Comparison of ENCODE assay signal across 8 cellular contexts in genomic region chr1:151510614-151510956, GRCh38. TPM values are rescaled to one million over a fixed set of nuclear protein-coding genes. Genes with fewer than 3 reads are reported as not detected.
A peak's percentile ranks its signal among the peaks of the same experiment; 100 is the strongest.
DNase-seq lines count a peak whose midpoint lies in the region; ATAC-seq, FAIRE-seq and TF ChIP-seq lines count a peak whose summit lies in the region.

No MANE protein-coding gene starts in this region.

- no TSS peak for BruUV-seq in HepG2 (replicated peaks; lab: Mats Ljungman, UMichigan)

- TF ChIP-seq CTCF in HepG2 (CRISPR knock-in tag; IDR thresholded peaks at IDR 0.05) (no peak), testis (IDR thresholded peaks at IDR 0.05) (no peak)

- H3K4me3 ChIP-seq in adipocyte (ENCODE audit: low read length), result peak overlapping the region; percentile 74
- H3K4me3 ChIP-seq in HepG2 (replicated peaks in 1 of 3; ENCODE audit: insufficient read depth in 1 of 3, low read depth in 2 of 3, low read length in 3 of 3), result peak overlapping the region; percentile 66 to 80 (median 71)
- peak overlapping the region; percentile 62 to 68 for H3K4me3 ChIP-seq in testis

- H4K20me1 ChIP-seq in HepG2 (ENCODE audit: insufficient read depth, low read length), result no peaks in the 10 kb centered on the region

- H3K36me3 ChIP-seq in adipocyte (ENCODE audit: control insufficient read depth, insufficient read depth, low read length, severe bottlenecking) (no peaks in the 10 kb centered on the region), HepG2 (replicated peaks in 1 of 2; ENCODE audit: control insufficient read depth in 1 of 2, insufficient read depth in 2 of 2, low read length in 2 of 2) (no peaks in the 10 kb centered on the region), testis (ENCODE audit: low read depth, missing control alignments) (no peaks in the 10 kb centered on the region)

- POLR2A ChIA-PET in activated CD4-positive, alpha-beta T cell treated with anti-CD3 and anti-CD28 coated beads for 36 hours (lab: Charles Lee), result interaction anchor here (0.9 to 1.0 kb wide), 2 partner anchors 16 to 66 kb away, joined by 3 read pairs; no protein-coding TSS in a partner anchor
- POLR2A ChIA-PET in HepG2 (lab: Yijun Ruan, JAX), result interaction anchor here (0.9 to 2.1 kb wide), 7 partner anchors 10 to 399 kb away, joined by 3 to 13 read pairs (median 5); partner anchors contain the start of genes POGZ, THEM4, TUFT1 and VPS72

- no peaks in the 10 kb centered on the region for H3K9me3 Mint-ChIP-seq in activated CD4-positive, alpha-beta T cell treated with anti-CD3 and anti-CD28 coated beads for 36 hours (ENCODE audit: low read depth)

- peak overlapping the region; percentile 47 for H3K27ac Mint-ChIP-seq in activated CD4-positive, alpha-beta T cell treated with anti-CD3 and anti-CD28 coated beads for 36 hours

- peak overlapping the region; percentile 80 for H3K4me3 Mint-ChIP-seq in activated CD4-positive, alpha-beta T cell treated with anti-CD3 and anti-CD28 coated beads for 36 hours

- H3K4me2 ChIP-seq in HepG2 (ENCODE audit: low read depth, low read length), result peak overlapping the region; percentile 91

- WGBS in HepG2 (ENCODE audit: low lambda C conversion rate), result 3% methylated on average over 10 of the region's 10 CpGs
- WGBS in testis, 2 donors, result 2 to 5% methylated on average over 10 of the region's 10 CpGs

- peaks cover 23% of the 10 kb centered on the region for H3K4me1 Mint-ChIP-seq in activated CD4-positive, alpha-beta T cell treated with anti-CD3 and anti-CD28 coated beads for 36 hours

- no peak for TF ChIP-seq POLR2A in HepG2 (IDR thresholded peaks at IDR 0.05; ENCODE audit: insufficient read depth in 1 of 2, low read depth in 2 of 2, low read length in 2 of 2)
- no peak for TF ChIP-seq POLR2A in testis (IDR thresholded peaks at IDR 0.05)

- no peak for FAIRE-seq in HepG2 (lab: Jason Lieb, UNC)

- no peaks in the 10 kb centered on the region for H3K36me3 Mint-ChIP-seq in activated CD4-positive, alpha-beta T cell treated with anti-CD3 and anti-CD28 coated beads for 36 hours (ENCODE audit: low read depth)

- TF ChIP-seq EP300 in HepG2 (IDR thresholded peaks at IDR 0.05; ENCODE audit: low read depth in 2 of 2, low read length in 2 of 2) (no peak), HepG2 (CRISPR knock-in tag; IDR thresholded peaks at IDR 0.05; ENCODE audit: borderline replicate concordance) (no peak)

- H3K9ac ChIP-seq in adipocyte (ENCODE audit: low read length) (no peak overlapping the region), HepG2 (ENCODE audit: insufficient read depth, low read depth, low read length) (0 out of 2 replicates have a peak overlapping the region, but pooled peaks have one; percentile 21)

- in situ Hi-C loops in HepG2 (cut with HindIII; ENCODE audit: extremely low pct_ligation_motif_present, low pct_unique_long_range_greater_than_20kb), result no loop called here

- CTCF ChIA-PET in activated CD4-positive, alpha-beta T cell treated with anti-CD3 and anti-CD28 coated beads for 36 hours (lab: Charles Lee), result interaction anchor here (0.6 to 2.2 kb wide), 11 partner anchors 10 to 224 kb away, joined by 3 to 7 read pairs (median 3); partner anchors contain the start of gene TUFT1
- CTCF ChIA-PET in HepG2 (lab: Yijun Ruan, JAX; ENCODE audit: low intra/inter-chr PET ratio, low total read pairs), result no interaction called here

- H3K27me3 Mint-ChIP-seq in activated CD4-positive, alpha-beta T cell treated with anti-CD3 and anti-CD28 coated beads for 36 hours, result no peaks in the 10 kb centered on the region

- H3K9me3 ChIP-seq in adipocyte (ENCODE audit: control insufficient read depth, low read length) (no peaks in the 10 kb centered on the region), HepG2 (ENCODE audit: low read length) (no peaks in the 10 kb centered on the region), testis (no peaks in the 10 kb centered on the region)

- TF ChIP-seq RAD21 in HepG2 (CRISPR knock-in tag; IDR thresholded peaks at IDR 0.05), result no peak

- no peak overlapping the region for H2AFZ ChIP-seq in HepG2 (ENCODE audit: low read length)

- H3K27me3 ChIP-seq in adipocyte (replicated peaks; ENCODE audit: control insufficient read depth, insufficient read depth, low read length), result peaks cover 63% of the 10 kb centered on the region
- peaks cover 0 to 16% of the 10 kb centered on the region in 2 experiments; a peak in 2 of 5 replicates for H3K27me3 ChIP-seq in HepG2 (ENCODE audit: control insufficient read depth in 1 of 2, insufficient read depth in 2 of 2, low read length in 2 of 2)
- H3K27me3 ChIP-seq in testis, result no peaks in the 10 kb centered on the region

- H3K4me1 ChIP-seq in adipocyte (ENCODE audit: control insufficient read depth, insufficient read depth, low read length) (peaks cover 7% of the 10 kb centered on the region), HepG2 (ENCODE audit: insufficient read depth, low read length) (peaks cover 61% of the 10 kb centered on the region), testis (peaks cover 13% of the 10 kb centered on the region)

- H3K79me2 ChIP-seq in HepG2 (ENCODE audit: insufficient read depth, low read length), result no peaks in the 10 kb centered on the region

- no peak for ATAC-seq in activated CD4-positive, alpha-beta T cell treated with anti-CD3 and anti-CD28 coated beads for 36 hours
- ATAC-seq in HepG2 (no peak), HG02885 (IDR thresholded peaks at IDR 0.05; ENCODE audit: poor library complexity, unreplicated experiment) (no peak)

- H3K27ac ChIP-seq in HepG2 (ENCODE audit: extremely low read length, insufficient read depth, low read length) (no peak overlapping the region), testis (peak overlapping the region; percentile 72 to 74)

- no peak for DNase-seq in activated CD4-positive, alpha-beta T cell treated with anti-CD3 and anti-CD28 coated beads for 36 hours
- DNase-seq in activated CD4-positive, alpha-beta T cell treated with anti-CD3 and anti-CD28 coated beads, Interleukin-2, amount 50 U/mL, for 1 hour, result no peak
- DNase-seq in adipocyte (ENCODE audit: low read depth) (no peak), HepG2 (ENCODE audit: low spot score) (no peak), testis (no peak), NCI-H2029 (lab: John Stamatoyannopoulos, UW) (no peak), NCI-H2171 (lab: John Stamatoyannopoulos, UW) (no peak)

- intact Hi-C loops in activated CD4-positive, alpha-beta T cell treated with anti-CD3 and anti-CD28 coated beads for 36 hours (cut with DNase I, micrococcal nuclease), result loop anchor here in 1 of 2 experiments (5.0 kb wide), 1 partner anchor 68 kb away; no protein-coding TSS in a partner anchor
- intact Hi-C loops in HepG2 (cut with micrococcal nuclease; ENCODE audit: unreplicated experiment) (no loop called here), testis (cut with DNase I; ENCODE audit: low total_unique reads) (no loop called here)

RNA-seq across cellular contexts. Expression of gene CGN, which starts 0.6 kb away (rescaled TPM):
- total RNA-seq in activated CD4-positive, alpha-beta T cell treated with anti-CD3 and anti-CD28 coated beads for 36 hours, result 1 to 10 TPM in 1 of 2 experiments, under 1 TPM in 1; 0.67 to 1.4 TPM
- 0.24 and 0.75 TPM in 2 replicates for total RNA-seq in HepG2 (2016; rRNA removed; fragmentation: Illumina TruSeq; extraction: Trizol)
- 0.20 and 0.88 TPM in 2 replicates for total RNA-seq in HepG2 (2016; cell fraction: cytosol; rRNA removed; fragmentation: Illumina TruSeq; extraction: Trizol; ENCODE audit: low read depth)
- 0.10 and 0.67 TPM in 2 replicates for total RNA-seq in HepG2 (2016; cell fraction: insoluble cytoplasmic fraction; rRNA removed; fragmentation: Illumina TruSeq; extraction: Trizol)
- total RNA-seq in HepG2 (2016; cell fraction: membrane; rRNA removed; fragmentation: Illumina TruSeq; extraction: Trizol), result 0.19 and 0.28 TPM in 2 replicates
- 1.3 and 1.6 TPM in 2 replicates for total RNA-seq in HepG2 (2016; cell fraction: nucleus; rRNA removed; fragmentation: Illumina TruSeq; extraction: Trizol)
- polyA plus RNA-seq in HepG2 (2011; rRNA removed), result 0.81 and 1.1 TPM in 2 replicates
- 0.18 and 0.21 TPM in 2 replicates for polyA plus RNA-seq in HepG2 (2011; cell fraction: cytosol; rRNA removed)
- 3.8 TPM in 2 replicates for polyA plus RNA-seq in HepG2 (2011; cell fraction: nucleus; rRNA removed)
- 1.7 and 3.2 TPM in 2 replicates for polyA plus RNA-seq in HepG2 (2012)
- polyA plus RNA-seq in HepG2 (2016; cell fraction: cytosol; fragmentation: Illumina TruSeq; extraction: Trizol; ENCODE audit: low read depth), result 0.03 TPM in 1 of 2 replicates, not detected in the other
- polyA plus RNA-seq in HepG2 (2016; cell fraction: insoluble cytoplasmic fraction; fragmentation: Illumina TruSeq; extraction: Trizol; ENCODE audit: low read depth), result 0.27 and 0.43 TPM in 2 replicates
- 0.03 and 0.10 TPM in 2 replicates for polyA plus RNA-seq in HepG2 (2016; cell fraction: membrane; fragmentation: Illumina TruSeq; extraction: Trizol; ENCODE audit: low read depth)
- polyA plus RNA-seq in HepG2 (2016; cell fraction: nucleus; fragmentation: Illumina TruSeq; extraction: Trizol; ENCODE audit: insufficient read depth, low read depth), result 2.3 and 2.8 TPM in 2 replicates
- polyA minus RNA-seq in HepG2 (2011; rRNA and poly(A)+ RNA removed; ENCODE audit: low replicate concordance), result 0.63 and 2.7 TPM in 2 replicates
- 0.70 TPM in 1 of 2 replicates, not detected in the other for polyA minus RNA-seq in HepG2 (2011; cell fraction: cytosol; rRNA and poly(A)+ RNA removed)
- polyA minus RNA-seq in HepG2 (2011; cell fraction: nucleus; rRNA and poly(A)+ RNA removed), result 2.7 and 3.9 TPM in 2 replicates
- 10 to 100 TPM; 25.7 to 31.6 TPM for total RNA-seq in testis
- 25.9 TPM for polyA plus RNA-seq in testis (ENCODE audit: insufficient read depth, low read depth, low replicate concordance)

RNA-seq across cellular contexts. Expression of gene TUFT1, which starts 29.5 kb away (rescaled TPM):
- 1 to 10 TPM; 3.2 TPM for total RNA-seq in activated CD4-positive, alpha-beta T cell treated with anti-CD3 and anti-CD28 coated beads for 36 hours
- total RNA-seq in HepG2 (2016; rRNA removed; fragmentation: Illumina TruSeq; extraction: Trizol), result 7.3 and 7.7 TPM in 2 replicates
- total RNA-seq in HepG2 (2016; cell fraction: cytosol; rRNA removed; fragmentation: Illumina TruSeq; extraction: Trizol; ENCODE audit: low read depth), result 0.51 and 1.2 TPM in 2 replicates
- 6.6 and 6.9 TPM in 2 replicates for total RNA-seq in HepG2 (2016; cell fraction: insoluble cytoplasmic fraction; rRNA removed; fragmentation: Illumina TruSeq; extraction: Trizol)
- 2.6 and 3.1 TPM in 2 replicates for total RNA-seq in HepG2 (2016; cell fraction: membrane; rRNA removed; fragmentation: Illumina TruSeq; extraction: Trizol)
- total RNA-seq in HepG2 (2016; cell fraction: nucleus; rRNA removed; fragmentation: Illumina TruSeq; extraction: Trizol), result 5.0 and 5.2 TPM in 2 replicates
- 6.4 and 6.7 TPM in 2 replicates for polyA plus RNA-seq in HepG2 (2011; rRNA removed)
- polyA plus RNA-seq in HepG2 (2011; cell fraction: cytosol; rRNA removed), result 4.2 and 5.5 TPM in 2 replicates
- 6.5 and 8.6 TPM in 2 replicates for polyA plus RNA-seq in HepG2 (2011; cell fraction: nucleus; rRNA removed)
- 5.2 and 6.2 TPM in 2 replicates for polyA plus RNA-seq in HepG2 (2012)
- 0.33 and 0.35 TPM in 2 replicates for polyA plus RNA-seq in HepG2 (2016; cell fraction: cytosol; fragmentation: Illumina TruSeq; extraction: Trizol; ENCODE audit: low read depth)
- 5.0 and 5.6 TPM in 2 replicates for polyA plus RNA-seq in HepG2 (2016; cell fraction: insoluble cytoplasmic fraction; fragmentation: Illumina TruSeq; extraction: Trizol; ENCODE audit: low read depth)
- polyA plus RNA-seq in HepG2 (2016; cell fraction: membrane; fragmentation: Illumina TruSeq; extraction: Trizol; ENCODE audit: low read depth), result 1.1 TPM in 2 replicates
- polyA plus RNA-seq in HepG2 (2016; cell fraction: nucleus; fragmentation: Illumina TruSeq; extraction: Trizol; ENCODE audit: insufficient read depth, low read depth), result 7.7 and 10.7 TPM in 2 replicates
- polyA minus RNA-seq in HepG2 (2011; rRNA and poly(A)+ RNA removed; ENCODE audit: low replicate concordance), result 6.3 and 18.3 TPM in 2 replicates
- polyA minus RNA-seq in HepG2 (2011; cell fraction: cytosol; rRNA and poly(A)+ RNA removed), result 3.2 and 3.9 TPM in 2 replicates
- polyA minus RNA-seq in HepG2 (2011; cell fraction: nucleus; rRNA and poly(A)+ RNA removed), result 6.3 and 7.5 TPM in 2 replicates
- total RNA-seq in testis, result 10 to 100 TPM; 16.5 to 19.3 TPM
- 9.7 TPM for polyA plus RNA-seq in testis (ENCODE audit: insufficient read depth, low read depth, low replicate concordance)

RNA-seq across cellular contexts. Expression of gene POGZ, which starts 51.3 kb away (rescaled TPM):
- 100 to 1,000 TPM in 1 of 2 experiments, 10 to 100 TPM in 1; 81.3 to 104 TPM for total RNA-seq in activated CD4-positive, alpha-beta T cell treated with anti-CD3 and anti-CD28 coated beads for 36 hours
- total RNA-seq in HepG2 (2016; rRNA removed; fragmentation: Illumina TruSeq; extraction: Trizol) (15.3 and 17.1 TPM in 2 replicates), testis (100 to 1,000 TPM; 131 to 137 TPM)
- total RNA-seq in HepG2 (2016; cell fraction: cytosol; rRNA removed; fragmentation: Illumina TruSeq; extraction: Trizol; ENCODE audit: low read depth), result 3.4 and 3.9 TPM in 2 replicates
- total RNA-seq in HepG2 (2016; cell fraction: insoluble cytoplasmic fraction; rRNA removed; fragmentation: Illumina TruSeq; extraction: Trizol), result 14.3 and 16.4 TPM in 2 replicates
- 7.3 and 9.4 TPM in 2 replicates for total RNA-seq in HepG2 (2016; cell fraction: membrane; rRNA removed; fragmentation: Illumina TruSeq; extraction: Trizol)
- 26.6 and 27.0 TPM in 2 replicates for total RNA-seq in HepG2 (2016; cell fraction: nucleus; rRNA removed; fragmentation: Illumina TruSeq; extraction: Trizol)
- polyA plus RNA-seq in HepG2 (2011; rRNA removed) (45.6 and 46.9 TPM in 2 replicates), testis (ENCODE audit: insufficient read depth, low read depth, low replicate concordance) (84.3 TPM)
- 14.1 and 15.0 TPM in 2 replicates for polyA plus RNA-seq in HepG2 (2011; cell fraction: cytosol; rRNA removed)
- polyA plus RNA-seq in HepG2 (2011; cell fraction: nucleus; rRNA removed), result 85.3 and 95.0 TPM in 2 replicates
- 22.9 and 30.0 TPM in 2 replicates for polyA plus RNA-seq in HepG2 (2012)
- 0.70 and 1.2 TPM in 2 replicates for polyA plus RNA-seq in HepG2 (2016; cell fraction: cytosol; fragmentation: Illumina TruSeq; extraction: Trizol; ENCODE audit: low read depth)
- 18.4 and 20.8 TPM in 2 replicates for polyA plus RNA-seq in HepG2 (2016; cell fraction: insoluble cytoplasmic fraction; fragmentation: Illumina TruSeq; extraction: Trizol; ENCODE audit: low read depth)
- polyA plus RNA-seq in HepG2 (2016; cell fraction: membrane; fragmentation: Illumina TruSeq; extraction: Trizol; ENCODE audit: low read depth), result 2.7 and 2.9 TPM in 2 replicates
- 55.5 and 69.5 TPM in 2 replicates for polyA plus RNA-seq in HepG2 (2016; cell fraction: nucleus; fragmentation: Illumina TruSeq; extraction: Trizol; ENCODE audit: insufficient read depth, low read depth)
- polyA minus RNA-seq in HepG2 (2011; rRNA and poly(A)+ RNA removed; ENCODE audit: low replicate concordance), result 103 and 173 TPM in 2 replicates
- 25.2 and 28.6 TPM in 2 replicates for polyA minus RNA-seq in HepG2 (2011; cell fraction: cytosol; rRNA and poly(A)+ RNA removed)
- 80.1 and 101 TPM in 2 replicates for polyA minus RNA-seq in HepG2 (2011; cell fraction: nucleus; rRNA and poly(A)+ RNA removed)

Comparison
In these comparisons a context has a peak if more than half of its experiments do, and no peak if none do; other contexts are left out.
1. RNA of gene CGN, which starts 0.6 kb away (total RNA-seq): 25.7 to 31.6 TPM in testis; 0.67 to 1.4 TPM in activated CD4-positive, alpha-beta T cell treated with anti-CD3 and anti-CD28 coated beads for 36 hours and 0.10 to 1.6 TPM in HepG2; every median in the first group is over 10 times any median in the second.
2. Peak in every context shown above with its lines, with median percentiles within 50 percentile points of each other: H3K4me3 ChIP-seq.